10 cellular contexts compared by ENCODE assay signal in genomic region chr10:119412244-119412750, GRCh38.
DNase-seq lines count a peak whose midpoint lies in the region; TF ChIP-seq lines count a peak whose summit lies in the region.
"Had no signal": no experiment of that assay in that cellular context is flagged by ENCODE, and none has a peak within 500 bp of the region (broad histone marks: within the 10 kb centered on the region; RNA-seq: fewer than 3 reads in every experiment).

No MANE protein-coding gene starts in this region.

- no peak overlapping the region for H3K4me2 ChIP-seq in Karpas-422 (ENCODE audit: low read depth, low read length, poor library complexity, severe bottlenecking)

- no peak overlapping the region for H3K9ac ChIP-seq in Karpas-422 (ENCODE audit: low read length)

- no peaks in the 10 kb centered on the region for H3K27me3 Mint-ChIP-seq in osteocyte (ENCODE audit: unreplicated experiment)

- H3K4me1 Mint-ChIP-seq in osteocyte (ENCODE audit: unreplicated experiment) = peaks cover 61% of the 10 kb centered on the region

- no peaks in the 10 kb centered on the region for H3K9me3 Mint-ChIP-seq in osteocyte (ENCODE audit: unreplicated experiment)

- no peak overlapping the region for H2AFZ ChIP-seq in Karpas-422 (ENCODE audit: low read length)

- no peak overlapping the region for H3K4me3 ChIP-seq in ascending aorta
- H3K4me3 ChIP-seq in cardiac muscle cell = no peak overlapping the region
- no peak overlapping the region for H3K4me3 ChIP-seq in Karpas-422 (ENCODE audit: low read length)

- H3K27ac ChIP-seq in ascending aorta = peak overlapping the region; percentile 64 to 65
- H3K27ac ChIP-seq in cardiac muscle cell = peak overlapping the region; percentile 36
- no peak overlapping the region for H3K27ac ChIP-seq in Karpas-422 (ENCODE audit: low read length)
- H3K27ac ChIP-seq: C4-2B had no signal

- TF ChIP-seq CTCF in ascending aorta (IDR thresholded peaks at IDR 0.05) = no peak
- TF ChIP-seq CTCF in cardiac muscle cell (IDR thresholded peaks at IDR 0.05; ENCODE audit: low read depth, low read length) = no peak
- no peak for TF ChIP-seq CTCF in osteocyte (IDR thresholded peaks at IDR 0.05)

- no peaks in the 10 kb centered on the region for H3K27me3 ChIP-seq in ascending aorta
- no peaks in the 10 kb centered on the region for H3K27me3 ChIP-seq in cardiac muscle cell
- H3K27me3 ChIP-seq in Karpas-422 (ENCODE audit: low read length) = no peaks in the 10 kb centered on the region

- H3K9me2 ChIP-seq in Karpas-422 (replicated peaks; ENCODE audit: insufficient read depth, low read length) = no peaks in the 10 kb centered on the region

- H3K9me3 ChIP-seq in ascending aorta (no peaks in the 10 kb centered on the region), cardiac muscle cell (ENCODE audit: low read depth) (no peaks in the 10 kb centered on the region), Karpas-422 (ENCODE audit: low read length) (no peaks in the 10 kb centered on the region)

- H3K4me3 Mint-ChIP-seq in osteocyte (ENCODE audit: unreplicated experiment) = no peak overlapping the region

- H3K4me1 ChIP-seq in ascending aorta (peaks cover 0 to 21% of the 10 kb centered on the region in 2 donors), cardiac muscle cell (ENCODE audit: low read depth) (peaks cover 11% of the 10 kb centered on the region), Karpas-422 (ENCODE audit: low read length) (no peaks in the 10 kb centered on the region)

- peaks cover 14% of the 10 kb centered on the region for H3K36me3 Mint-ChIP-seq in osteocyte (ENCODE audit: unreplicated experiment)

- intact Hi-C loops in ascending aorta (cut with DNase I) = no loop called here

- H3K36me3 ChIP-seq in ascending aorta (no peaks in the 10 kb centered on the region), cardiac muscle cell (no peaks in the 10 kb centered on the region), Karpas-422 (ENCODE audit: insufficient read depth, low read length) (no peaks in the 10 kb centered on the region)

- peak; percentile 76 for DNase-seq in AG08396 (ENCODE audit: low spot score)
- DNase-seq in ascending aorta (ENCODE audit: low spot score in 2 of 2) = peak; percentile 51 to 79
- peak in 1 of 2 donors; percentile 78 for DNase-seq in cardiac muscle cell (ENCODE audit: low read depth in 1 of 2, low spot score in 1 of 2)
- DNase-seq in osteocyte (ENCODE audit: extremely low spot score, unreplicated experiment) = no peak
- no peak for DNase-seq in activated T-cell treated with anti-CD3 and anti-CD28 coated beads, Interleukin-2, amount 50 U/mL, for 48 hours
- DNase-seq in NCI-H1694 treated with DMSO at 0.1 percent for 48 hours (lab: John Stamatoyannopoulos, UW) = no peak
- DNase-seq in Karpas-422 = no peak
- DNase-seq in effector CD4-positive, alpha-beta T cell = no peak
- DNase-seq: activated CD4-positive, CD25-positive, alpha-beta regulatory T cell had no signal

- H3K79me2 ChIP-seq in Karpas-422 (ENCODE audit: low read length) = no peaks in the 10 kb centered on the region

- H3K27ac Mint-ChIP-seq in osteocyte (ENCODE audit: unreplicated experiment) = peak overlapping the region; percentile 76

- H4K20me1 ChIP-seq in Karpas-422 (ENCODE audit: insufficient read depth, low read depth, low read length) = no peaks in the 10 kb centered on the region; the same call in 1 of the 2 replicates

Comparison
In these comparisons a context has a peak if more than half of its experiments do, and no peak if none do; other contexts are left out.
1. DNase-seq: peak in AG08396 (single experiment) and ascending aorta (2 of 2); none in osteocyte (single experiment), activated T-cell treated with anti-CD3 and anti-CD28 coated beads, Interleukin-2, amount 50 U/mL, for 48 hours (0 of 2), NCI-H1694 treated with DMSO at 0.1 percent for 48 hours (single experiment), Karpas-422 (single experiment) and effector CD4-positive, alpha-beta T cell (single experiment).